Comparison of ENCODE assay signal across 18 cellular contexts in genomic region chr5:156981481-156981880, GRCh38. TPM values are rescaled to one million over a fixed set of nuclear protein-coding genes. Genes with fewer than 3 reads are reported as not detected.
"Had no signal": no experiment of that assay in that cellular context is flagged by ENCODE, and none has a peak within 500 bp of the region (broad histone marks: within the 10 kb centered on the region; RNA-seq: fewer than 3 reads in every experiment).

No MANE protein-coding gene starts in this region.

- H3K27ac ChIP-seq: esophagus muscularis mucosa, heart right ventricle, left ventricle myocardium inferior, prostate gland, spleen, transverse colon had no signal

- H3K27me3 ChIP-seq: esophagus muscularis mucosa, transverse colon had no signal

- H3K4me3 ChIP-seq: esophagus muscularis mucosa, heart right ventricle, left ventricle myocardium inferior, prostate gland, spleen, transverse colon had no signal

- ATAC-seq: activated CD8-positive, alpha-beta T cell treated with anti-CD3 and anti-CD28 coated beads, Interleukin-2, amount 10 ng/mL, durations not matched to agents 7 days and 5 days; heart right ventricle; sciatic nerve; stimulated activated naive B cell treated with anti-CD40 and anti-IgM and Interleukin-4, amounts not matched to agents 10 μg/mL and 1 μg/mL and 100 μg/mL, for 72 hours had no signal

- DNase-seq: activated CD4-positive, alpha-beta T cell treated with anti-CD3 and anti-CD28 coated beads for 48 hours; activated CD8-positive, alpha-beta memory T cell treated with anti-CD3 and anti-CD28 coated beads, Interleukin-2, amount 50 U/mL, for 48 hours; activated CD8-positive, alpha-beta T cell treated with anti-CD3 and anti-CD28 coated beads, Interleukin-2, amount 10 ng/mL, durations not matched to agents 7 days and 5 days; activated naive CD4-positive, alpha-beta T cell treated with anti-CD3 and anti-CD28 coated beads for 36 hours; heart right ventricle; islet precursor cell; left ventricle myocardium inferior; mesenchymal stem cell; occipital lobe; spleen; stimulated activated CD4-positive, alpha-beta T cell treated with anti-CD3 and anti-CD28 coated beads, Interleukin-2, amount 100 ng/mL, for 24 hours; stimulated activated naive B cell treated with anti-CD40 and anti-IgM and Interleukin-4, amounts not matched to agents 10 μg/mL and 1 μg/mL and 100 μg/mL, for 72 hours; transverse colon had no signal

RNA-seq across cellular contexts. Expression of gene TIMD4, which starts 18.5 kb away (rescaled TPM):
- total RNA-seq: astrocyte, fibroblast of villous mesenchyme, left ventricle myocardium inferior, occipital lobe, sciatic nerve had no signal
